Comparison of ENCODE assay signal across 20 cellular contexts in genomic region chr12:125688223-125688622, GRCh38.
"Had no signal": no experiment of that assay in that cellular context is flagged by ENCODE, and none has a peak within 500 bp of the region (broad histone marks: within the 10 kb centered on the region; RNA-seq: fewer than 3 reads in every experiment).

No MANE protein-coding gene starts in this region.

- H3K4me3 ChIP-seq: coronary artery, dorsolateral prefrontal cortex, gastroesophageal sphincter, heart left ventricle, hepatocyte, left lung, lower lobe of right lung, mucosa of descending colon had no signal

- H3K27ac Mint-ChIP-seq: immature natural killer cell, mesothelial cell of epicardium had no signal

- H3K9me3 Mint-ChIP-seq: mesothelial cell of epicardium had no signal

- H3K36me3 Mint-ChIP-seq: immature natural killer cell, mesothelial cell of epicardium had no signal

- H3K36me3 ChIP-seq: gastroesophageal sphincter, heart left ventricle, left lung, lower lobe of right lung had no signal

- DNase-seq: dermis blood vessel endothelial cell; dorsolateral prefrontal cortex; effector CD4-positive, alpha-beta T cell; effector memory CD4-positive, alpha-beta T cell; erythroblast; foreskin keratinocyte; heart left ventricle; hypothalamus; immature natural killer cell; left cardiac atrium; left lung; left ventricle myocardium superior; lower lobe of right lung; mesenchymal stem cell; mucosa of descending colon had no signal

- ATAC-seq: esophagus mucosa, foreskin keratinocyte, left cardiac atrium, left lung, left ventricle myocardium superior, lower lobe of right lung, mucosa of descending colon had no signal

- H3K4me1 Mint-ChIP-seq: immature natural killer cell, mesothelial cell of epicardium had no signal

- H3K27me3 ChIP-seq: foreskin keratinocyte had no signal

- H3K4me3 Mint-ChIP-seq: immature natural killer cell, mesothelial cell of epicardium had no signal
